8 cellular contexts compared by ENCODE assay signal in genomic region chr4:128061566-128062536, GRCh38. TPM values are rescaled to one million over a fixed set of nuclear protein-coding genes. Genes with fewer than 3 reads are reported as not detected.
DNase-seq lines count a peak whose midpoint lies in the region; ATAC-seq and TF ChIP-seq lines count a peak whose summit lies in the region.

No MANE protein-coding gene starts in this region.

- no peaks in the 10 kb centered on the region for H3K36me3 Mint-ChIP-seq in IgD-negative memory B cell

- H3K4me3 Mint-ChIP-seq in IgD-negative memory B cell = peak overlapping the region; percentile 77 to 92 (median 86)

- DNase-seq in RWPE2 (ENCODE audit: low spot score) = peak; percentile 73
- DNase-seq in activated naive CD4-positive, alpha-beta T cell treated with Interleukin-2 at 50 U/mL for 16 hours = peak; percentile 69
- DNase-seq in globus pallidus (ENCODE audit: low spot score) = peak; percentile 56
- peak in 54 of 56 donors; percentile 4 to 72 (median 52) for DNase-seq in nucleus accumbens (lab: John Stamatoyannopoulos, UW)
- DNase-seq in substantia nigra (lab: John Stamatoyannopoulos, UW) = peak in 48 of 49 donors; percentile 1 to 74 (median 48)

- H3K4me1 Mint-ChIP-seq in IgD-negative memory B cell = peaks cover 4 to 8% (median 7%) of the 10 kb centered on the region in 3 donors

- H3K4me3 ChIP-seq in DOHH2 (ENCODE audit: low read length) (peak overlapping the region; percentile 76), RWPE2 (ENCODE audit: severe bottlenecking) (peak overlapping the region; percentile 87)

- H3K27me3 Mint-ChIP-seq in IgD-negative memory B cell = no peaks in the 10 kb centered on the region

- no peaks in the 10 kb centered on the region for H4K20me1 ChIP-seq in DOHH2 (ENCODE audit: control insufficient read depth, insufficient read depth, low read depth, low read length)

- peaks cover 13% of the 10 kb centered on the region for H3K4me1 ChIP-seq in DOHH2 (ENCODE audit: control insufficient read depth, low read length)
- H3K4me1 ChIP-seq in RWPE2 (ENCODE audit: insufficient read depth, poor library complexity, severe bottlenecking) = peaks cover 3% of the 10 kb centered on the region

- TF ChIP-seq CTCF in DOHH2 (IDR thresholded peaks at IDR 0.05; ENCODE audit: low read depth, low read length, poor library complexity, severe bottlenecking) (peak; percentile 39), RWPE2 (IDR thresholded peaks at IDR 0.05; ENCODE audit: poor library complexity, severe bottlenecking) (peak; percentile 15)

- no peaks in the 10 kb centered on the region for H3K9me3 Mint-ChIP-seq in IgD-negative memory B cell

- ATAC-seq in GM21717 (IDR thresholded peaks at IDR 0.05; ENCODE audit: unreplicated experiment) (peak; percentile 44), RWPE2 (ENCODE audit: low read depth) (peak; percentile 54)

- H3K9me3 ChIP-seq in DOHH2 (ENCODE audit: control insufficient read depth, insufficient read depth, low read length) (no peaks in the 10 kb centered on the region), RWPE2 (ENCODE audit: severe bottlenecking) (no peaks in the 10 kb centered on the region)

- H3F3A ChIP-seq in DOHH2 (ENCODE audit: control insufficient read depth, insufficient read depth) = peaks cover 5% of the 10 kb centered on the region

- H3K4me2 ChIP-seq in DOHH2 (ENCODE audit: low read length) = peak overlapping the region; percentile 72

- H3K27me3 ChIP-seq in DOHH2 (ENCODE audit: control insufficient read depth, low read length) = no peaks in the 10 kb centered on the region
- no peaks in the 10 kb centered on the region for H3K27me3 ChIP-seq in RWPE2 (ENCODE audit: insufficient read depth, poor library complexity, severe bottlenecking)

- H3K36me3 ChIP-seq in DOHH2 (ENCODE audit: control insufficient read depth, low read length) (no peaks in the 10 kb centered on the region), RWPE2 (ENCODE audit: low read depth) (no peaks in the 10 kb centered on the region)

- H3K27ac ChIP-seq in DOHH2 (ENCODE audit: low read depth, low read length) (peak overlapping the region; percentile 71), RWPE2 (ENCODE audit: poor library complexity, severe bottlenecking) (peak overlapping the region; percentile 80), substantia nigra (ENCODE audit: low read depth, low read length, poor library complexity, severe bottlenecking) (peak overlapping the region; percentile 70)

- H3K79me2 ChIP-seq in DOHH2 (ENCODE audit: control insufficient read depth, low read length) = peaks cover 46% of the 10 kb centered on the region

- H3K9me2 ChIP-seq in DOHH2 (replicated peaks; ENCODE audit: control insufficient read depth, low read length) = no peaks in the 10 kb centered on the region

- H3K27ac Mint-ChIP-seq in IgD-negative memory B cell = peak overlapping the region; percentile 69 to 88 (median 70)

RNA-seq across cellular contexts. Expression of gene LARP1B, which starts 0.7 kb away (rescaled TPM):
- polyA plus RNA-seq in IgD-negative memory B cell = 3.6 TPM

Comparison
In these comparisons a context has a peak if more than half of its experiments do, and no peak if none do; other contexts are left out.
1. Peak in every context shown above with its lines: DNase-seq, ATAC-seq, H3K4me3 ChIP-seq and H3K27ac ChIP-seq.